ENCODE assay signal across 8 cellular contexts in genomic region chr14:78164226-78164853, GRCh38. TPM values are rescaled to one million over a fixed set of nuclear protein-coding genes. Genes with fewer than 3 reads are reported as not detected.
DNase-seq lines count a peak whose midpoint lies in the region; ATAC-seq and TF ChIP-seq lines count a peak whose summit lies in the region.

No MANE protein-coding gene starts in this region.

- peak; percentile 24 for DNase-seq in GM10266 (ENCODE audit: extremely low spot score)
- peak; percentile 49 for DNase-seq in NCI-H1092 (lab: John Stamatoyannopoulos, UW)
- peak; percentile 7 for DNase-seq in astrocyte of the hippocampus (ENCODE audit: low read depth, low spot score)
- peak; percentile 51 for DNase-seq in neural crest cell (ENCODE audit: low read depth, low spot score)
- DNase-seq in left cardiac atrium: no peak

- no peak overlapping the region for H3K4me3 Mint-ChIP-seq in neural crest cell

- no peaks in the 10 kb centered on the region for H3K9me3 Mint-ChIP-seq in neural crest cell

- H3K27ac ChIP-seq in 22Rv1: no peak overlapping the region

- H3K27me3 Mint-ChIP-seq in neural crest cell (ENCODE audit: low read depth): peaks cover 58% of the 10 kb centered on the region

- H3K27ac Mint-ChIP-seq in neural crest cell (ENCODE audit: unreplicated experiment): no peak overlapping the region

- intact Hi-C loops in left cardiac atrium (cut with DNase I): no loop called here

- peak; percentile 87 for TF ChIP-seq CTCF in 22Rv1 (IDR thresholded peaks at IDR 0.05)
- peak; percentile 53 for TF ChIP-seq CTCF in GM10266 (IDR thresholded peaks at IDR 0.05; ENCODE audit: control insufficient read depth, insufficient read depth, low read depth, missing control alignments)
- TF ChIP-seq CTCF in neural crest cell (conservative IDR thresholded peaks at IDR 0.05): peak; percentile 66

- H3K36me3 Mint-ChIP-seq in neural crest cell (ENCODE audit: low read depth): no peaks in the 10 kb centered on the region

- ATAC-seq in GM18519 (IDR thresholded peaks at IDR 0.05; ENCODE audit: low FRiP score, unreplicated experiment) (no peak), left cardiac atrium (no peak), HG03432 (IDR thresholded peaks at IDR 0.05; ENCODE audit: unreplicated experiment) (no peak)

- H3K4me1 Mint-ChIP-seq in neural crest cell: no peaks in the 10 kb centered on the region

RNA-seq across cellular contexts. Expression of gene NRXN3, which starts 5.8 kb away (rescaled TPM):
- total RNA-seq in neural crest cell (2.5 TPM in 2 replicates), left cardiac atrium (1 to 10 TPM; 1.6 to 1.9 TPM)
